Comparison of ENCODE assay signal across 8 cellular contexts in the genomic region with DNA sequence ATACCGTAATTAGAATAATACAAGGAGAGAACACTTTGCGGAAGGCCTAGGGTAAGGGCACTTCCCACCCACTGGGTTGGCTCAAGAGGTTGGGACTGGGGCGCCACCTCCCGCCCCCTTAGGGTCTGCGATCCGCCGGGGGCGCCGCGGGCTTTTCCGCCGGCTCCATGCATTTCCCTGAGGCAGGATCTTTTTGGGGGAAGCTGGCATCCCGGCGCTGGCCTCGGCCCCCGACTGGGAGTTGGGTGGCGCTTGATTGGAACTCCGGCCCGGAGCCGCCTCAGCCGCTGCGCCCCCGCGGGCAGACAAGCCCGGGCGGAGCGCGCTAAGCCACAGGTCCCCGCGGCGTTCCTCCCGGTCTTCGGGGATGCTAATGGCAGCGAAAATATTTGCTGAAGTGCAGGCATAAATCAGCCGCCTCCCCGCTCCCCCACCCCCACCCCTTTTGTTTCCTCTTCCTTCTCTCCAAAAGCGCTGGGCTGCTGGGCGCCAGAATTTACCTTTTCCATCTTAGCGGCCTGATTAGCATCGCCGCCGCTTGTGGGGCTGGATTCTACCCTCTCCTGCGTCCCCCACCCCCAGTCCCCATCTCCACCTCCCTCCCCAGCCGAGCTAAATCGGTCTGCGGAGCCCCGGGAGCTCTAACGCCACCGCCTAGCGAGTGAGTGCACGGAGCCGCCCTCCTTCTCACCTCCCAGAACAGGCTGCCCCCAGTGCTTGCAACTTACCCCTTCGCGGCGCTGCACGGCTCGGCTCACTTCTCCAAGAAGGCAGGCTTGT. TPM values are rescaled to one million over a fixed set of nuclear protein-coding genes. Genes with fewer than 3 reads are reported as not detected.
DNase-seq lines count a peak whose midpoint lies in the region; ATAC-seq lines count a peak whose summit lies in the region.

No MANE protein-coding gene starts in this region.

- H3K4me3 Mint-ChIP-seq in CD4-positive, alpha-beta memory T cell = peak overlapping the region in 7 of 8 donors; percentile 49 to 61 (median 57)
- peak overlapping the region in 3 of 4 donors; percentile 5 to 75 (median 21) for H3K4me3 Mint-ChIP-seq in IgD-negative memory B cell

- peak overlapping the region in 3 of 5 donors; percentile 45 to 60 (median 57) for H3K9ac ChIP-seq in subcutaneous abdominal adipose tissue (ENCODE audit: low read length in 5 of 5)

- peaks cover 2 to 17% (median 9%) of the 10 kb centered on the region in 4 donors for H3K4me1 Mint-ChIP-seq in CD4-positive, alpha-beta memory T cell
- peaks cover 5% of the 10 kb centered on the region in 3 donors for H3K4me1 Mint-ChIP-seq in IgD-negative memory B cell

- no peak for DNase-seq in CD4-positive, alpha-beta memory T cell
- DNase-seq in caudate nucleus (lab: John Stamatoyannopoulos, UW) (peak in 32 of 61 donors; percentile 23 to 86 (median 64)), left colon (peak in 1 of 2 donors; percentile 43)

- H3K9me3 ChIP-seq in CD4-positive, alpha-beta memory T cell (ENCODE audit: control insufficient read depth in 1 of 2, low read length in 2 of 2) = no peaks in the 10 kb centered on the region
- no peaks in the 10 kb centered on the region for H3K9me3 ChIP-seq in subcutaneous abdominal adipose tissue (ENCODE audit: control insufficient read depth in 5 of 5, low read length in 5 of 5)

- peaks cover 7% of the 10 kb centered on the region for H3K27me3 ChIP-seq in CD4-positive, alpha-beta memory T cell (ENCODE audit: insufficient read depth, low read length)
- peaks cover 0 to 18% (median 3%) of the 10 kb centered on the region in 5 donors for H3K27me3 ChIP-seq in subcutaneous abdominal adipose tissue (ENCODE audit: control insufficient read depth in 5 of 5, insufficient read depth in 4 of 5, low read length in 5 of 5)

- H3K27ac Mint-ChIP-seq in CD4-positive, alpha-beta memory T cell = no peak overlapping the region
- H3K27ac Mint-ChIP-seq in IgD-negative memory B cell = no peak overlapping the region

- no peaks in the 10 kb centered on the region for H3K9me3 Mint-ChIP-seq in CD4-positive, alpha-beta memory T cell
- H3K9me3 Mint-ChIP-seq in IgD-negative memory B cell = no peaks in the 10 kb centered on the region

- intact Hi-C loops in CD4-positive, alpha-beta memory T cell (cut with micrococcal nuclease) = no loop called here
- intact Hi-C loops in left colon (cut with DNase I, micrococcal nuclease) = loop anchor here in 1 of 2 donors (10.0 kb wide), 1 partner anchor 47 kb away; no protein-coding TSS in a partner anchor

- H3K27me3 Mint-ChIP-seq in CD4-positive, alpha-beta memory T cell = peaks cover 29 to 50% of the 10 kb centered on the region in 2 donors
- peaks cover 41% of the 10 kb centered on the region for H3K27me3 Mint-ChIP-seq in IgD-negative memory B cell

- ATAC-seq in left colon = peak; percentile 33
- no peak for ATAC-seq in HG02678 (IDR thresholded peaks at IDR 0.05; ENCODE audit: unreplicated experiment)
- no peak for ATAC-seq in HG03469 (IDR thresholded peaks at IDR 0.05; ENCODE audit: unreplicated experiment)
- no peak for ATAC-seq in GM21529 (IDR thresholded peaks at IDR 0.05; ENCODE audit: unreplicated experiment)

- no peaks in the 10 kb centered on the region for H3K36me3 Mint-ChIP-seq in CD4-positive, alpha-beta memory T cell
- H3K36me3 Mint-ChIP-seq in IgD-negative memory B cell = no peaks in the 10 kb centered on the region

- CTCF ChIA-PET in CD4-positive, alpha-beta memory T cell (lab: Charles Lee; ENCODE audit: partially characterized antibody) = no interaction called here

- H3K36me3 ChIP-seq in CD4-positive, alpha-beta memory T cell (ENCODE audit: insufficient read depth, low read length) = no peaks in the 10 kb centered on the region
- no peaks in the 10 kb centered on the region for H3K36me3 ChIP-seq in subcutaneous abdominal adipose tissue (ENCODE audit: control insufficient read depth in 5 of 5, insufficient read depth in 5 of 5, low read length in 5 of 5)

- H3K4me1 ChIP-seq in CD4-positive, alpha-beta memory T cell (ENCODE audit: insufficient read depth, low read length) = peaks cover 7% of the 10 kb centered on the region
- H3K4me1 ChIP-seq in subcutaneous abdominal adipose tissue (ENCODE audit: control insufficient read depth in 5 of 5, insufficient read depth in 5 of 5, low read length in 5 of 5) = peaks cover 0 to 40% (median 31%) of the 10 kb centered on the region in 5 donors

- POLR2A ChIA-PET in CD4-positive, alpha-beta memory T cell (lab: Charles Lee; ENCODE audit: partially characterized antibody) = no interaction called here

- H3K4me3 ChIP-seq in CD4-positive, alpha-beta memory T cell (ENCODE audit: low read length in 2 of 2) = no peak overlapping the region
- peak overlapping the region; percentile 46 to 70 (median 61) for H3K4me3 ChIP-seq in subcutaneous abdominal adipose tissue (ENCODE audit: low read depth in 1 of 5, low read length in 5 of 5)

- no peak overlapping the region for H3K27ac ChIP-seq in CD4-positive, alpha-beta memory T cell (ENCODE audit: low read depth, low read length)
- H3K27ac ChIP-seq in caudate nucleus (ENCODE audit: low read depth, low read length) (peak overlapping the region; percentile 67), subcutaneous abdominal adipose tissue (ENCODE audit: low read depth, low read length) (no peak overlapping the region)

RNA-seq across cellular contexts. Expression of gene UNC5B, which starts 5.1 kb away (rescaled TPM):
- total RNA-seq in CD4-positive, alpha-beta memory T cell = not detected
- polyA plus RNA-seq in CD4-positive, alpha-beta memory T cell = not detected
- not detected for polyA plus RNA-seq in IgD-negative memory B cell
- 10 to 100 TPM; 19.4 to 32.4 TPM for total RNA-seq in left colon

Comparison
In these comparisons a context has a peak if more than half of its experiments do, and no peak if none do; other contexts are left out.
1. DNase-seq: peak in caudate nucleus (32 of 61); none in CD4-positive, alpha-beta memory T cell (0 of 5).
2. H3K4me3 ChIP-seq: peak in subcutaneous abdominal adipose tissue (5 of 5); none in CD4-positive, alpha-beta memory T cell (0 of 2).
3. RNA of gene UNC5B, which starts 5.1 kb away (total RNA-seq): 19.4 to 32.4 TPM in left colon; not detected in CD4-positive, alpha-beta memory T cell; every median in the first group is over 10 times any median in the second.